Comparison of ENCODE assay signal across 28 cellular contexts in the genomic region with DNA sequence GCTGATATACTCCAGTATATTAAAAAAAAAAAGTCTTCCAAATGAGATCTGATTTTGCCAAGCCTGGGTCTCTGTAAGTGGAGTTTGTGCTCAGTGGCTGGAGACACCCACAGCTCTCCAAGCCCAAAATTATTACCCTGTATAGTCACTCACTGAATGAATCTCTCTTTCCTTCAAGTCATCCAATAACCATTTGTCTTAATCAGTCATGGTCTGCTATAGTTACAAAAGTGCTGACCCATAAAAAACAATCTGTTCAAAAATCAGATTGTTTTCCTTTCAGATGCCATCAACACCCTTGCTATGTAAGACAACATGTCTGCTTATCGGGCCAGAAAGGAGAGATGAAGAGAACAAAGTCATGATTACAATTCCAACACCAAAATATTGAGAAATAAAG.
"Had no signal": no experiment of that assay in that cellular context is flagged by ENCODE, and none has a peak within 500 bp of the region (broad histone marks: within the 10 kb centered on the region; RNA-seq: fewer than 3 reads in every experiment).

No MANE protein-coding gene starts in this region.

- H3K27me3 ChIP-seq: gastroesophageal sphincter, heart right ventricle, pancreas, stomach, transverse colon, vagina had no signal

- H3K4me3 ChIP-seq: gastroesophageal sphincter, heart right ventricle, left ventricle myocardium inferior, pancreas, psoas muscle, smooth muscle cell, stomach, transverse colon, vagina had no signal

- H3K4me1 ChIP-seq: gastroesophageal sphincter, left ventricle myocardium inferior, pancreas, psoas muscle, stomach, transverse colon, vagina had no signal

- H3K4me1 Mint-ChIP-seq: activated naive CD4-positive, alpha-beta T cell treated with anti-CD3 and anti-CD28 coated beads, Interleukin-2, amount 50 U/mL, for 24 hours; brain; stimulated activated memory B cell treated with anti-CD40 and anti-IgM and Interleukin-4, amounts not matched to agents 10 μg/mL and 1 μg/mL and 100 μg/mL, for 72 hours had no signal

- H3K9me3 ChIP-seq: pancreas, psoas muscle, transverse colon, vagina had no signal

- H3K36me3 Mint-ChIP-seq: activated naive CD4-positive, alpha-beta T cell treated with anti-CD3 and anti-CD28 coated beads, Interleukin-2, amount 50 U/mL, for 24 hours; brain; stimulated activated memory B cell treated with anti-CD40 and anti-IgM and Interleukin-4, amounts not matched to agents 10 μg/mL and 1 μg/mL and 100 μg/mL, for 72 hours had no signal

- H3K36me3 ChIP-seq: gastroesophageal sphincter, heart right ventricle, left ventricle myocardium inferior, pancreas, stomach, transverse colon, vagina had no signal

- H3K27ac Mint-ChIP-seq: activated CD8-positive, alpha-beta T cell treated with anti-CD3 and anti-CD28 coated beads, Interleukin-2, amount 10 ng/mL, durations not matched to agents 7 days and 5 days; activated naive CD4-positive, alpha-beta T cell treated with anti-CD3 and anti-CD28 coated beads, Interleukin-2, amount 50 U/mL, for 24 hours; activated T-helper 1 cell treated with anti-CD3 and anti-CD28 coated beads, Interleukin-12 subunit alpha, Interleukin-12 subunit beta, Interleukin-2, Interleukin-4 antibody, amounts not matched to agents 30 ng/mL and 10 ng/mL and 1 ng/mL, durations not matched to agents 14 hours and 24 hours and 36 hours; brain; dendritic cell treated with granulocyte-macrophage colony-stimulating factor and Interleukin-4, amounts not matched to agents 40 ng/mL and 50 ng/mL, for 4 days; stimulated activated memory B cell treated with anti-CD40 and anti-IgM and Interleukin-4, amounts not matched to agents 10 μg/mL and 1 μg/mL and 100 μg/mL, for 72 hours had no signal

- DNase-seq: activated CD4-positive, alpha-beta T cell treated with anti-CD3 and anti-CD28 coated beads for 1 hour; activated CD4-positive, alpha-beta T cell treated with anti-CD3 and anti-CD28 coated beads, Interleukin-2, amount 50 U/mL, for 1 hour; activated CD8-positive, alpha-beta T cell treated with anti-CD3 and anti-CD28 coated beads, Interleukin-2, amount 10 ng/mL, durations not matched to agents 7 days and 5 days; activated gamma-delta T cell treated with Interleukin-2 at 50 U/mL for 16 hours; anterior cingulate cortex; caudate nucleus; effector CD4-positive, alpha-beta T cell; heart right ventricle; kidney; left ventricle myocardium inferior; midbrain; pancreas; psoas muscle; stimulated activated CD4-positive, alpha-beta T cell treated with anti-CD3 and anti-CD28 coated beads, Interleukin-15, amount 100 ng/mL, for 24 hours; stomach; T-helper 9 cell; transverse colon had no signal

- ATAC-seq: activated CD8-positive, alpha-beta T cell treated with anti-CD3 and anti-CD28 coated beads, Interleukin-2, amount 10 ng/mL, durations not matched to agents 7 days and 5 days; esophagus mucosa; gastroesophageal sphincter; heart right ventricle; pancreas; psoas muscle; sciatic nerve; stimulated activated memory B cell treated with anti-CD40 and anti-IgM and Interleukin-4, amounts not matched to agents 10 μg/mL and 1 μg/mL and 100 μg/mL, for 72 hours had no signal

- H3K4me3 Mint-ChIP-seq: activated CD8-positive, alpha-beta T cell treated with anti-CD3 and anti-CD28 coated beads, Interleukin-2, amount 10 ng/mL, durations not matched to agents 7 days and 5 days; activated naive CD4-positive, alpha-beta T cell treated with anti-CD3 and anti-CD28 coated beads, Interleukin-2, amount 50 U/mL, for 24 hours; activated T-helper 1 cell treated with anti-CD3 and anti-CD28 coated beads, Interleukin-12 subunit alpha, Interleukin-12 subunit beta, Interleukin-2, Interleukin-4 antibody, amounts not matched to agents 30 ng/mL and 10 ng/mL and 1 ng/mL, durations not matched to agents 14 hours and 24 hours and 36 hours; brain; dendritic cell treated with granulocyte-macrophage colony-stimulating factor and Interleukin-4, amounts not matched to agents 40 ng/mL and 50 ng/mL, for 4 days; nephron; stimulated activated memory B cell treated with anti-CD40 and anti-IgM and Interleukin-4, amounts not matched to agents 10 μg/mL and 1 μg/mL and 100 μg/mL, for 72 hours had no signal

- H3K27ac ChIP-seq: gastroesophageal sphincter, heart right ventricle, left ventricle myocardium inferior, pancreas, psoas muscle, stomach, transverse colon, vagina had no signal

- H3K9me3 Mint-ChIP-seq: activated naive CD4-positive, alpha-beta T cell treated with anti-CD3 and anti-CD28 coated beads, Interleukin-2, amount 50 U/mL, for 24 hours; activated T-helper 1 cell treated with anti-CD3 and anti-CD28 coated beads, Interleukin-12 subunit alpha, Interleukin-12 subunit beta, Interleukin-2, Interleukin-4 antibody, amounts not matched to agents 30 ng/mL and 10 ng/mL and 1 ng/mL, durations not matched to agents 14 hours and 24 hours and 36 hours had no signal

- H3K27me3 Mint-ChIP-seq: dendritic cell treated with granulocyte-macrophage colony-stimulating factor and Interleukin-4, amounts not matched to agents 40 ng/mL and 50 ng/mL, for 4 days; stimulated activated memory B cell treated with anti-CD40 and anti-IgM and Interleukin-4, amounts not matched to agents 10 μg/mL and 1 μg/mL and 100 μg/mL, for 72 hours had no signal

- FAIRE-seq: kidney, pancreas had no signal
